11 cellular contexts compared by ENCODE assay signal in genomic region chr2:152337511-152337903, GRCh38. TPM values are rescaled to one million over a fixed set of nuclear protein-coding genes. Genes with fewer than 3 reads are reported as not detected.
A peak's percentile ranks its signal among the peaks of the same experiment; 100 is the strongest.
DNase-seq lines count a peak whose midpoint lies in the region; ATAC-seq, FAIRE-seq and TF ChIP-seq lines count a peak whose summit lies in the region.
"Had no signal": no experiment of that assay in that cellular context is flagged by ENCODE, and none has a peak within 500 bp of the region (broad histone marks: within the 10 kb centered on the region; RNA-seq: fewer than 3 reads in every experiment).

No MANE protein-coding gene starts in this region.

- no peaks in the 10 kb centered on the region for H3K27me3 ChIP-seq in BLaER1 treated with 17β-estradiol and CSF1 and Interleukin-3, amounts not matched to agents 10 nM and 100 nM
- H3K27me3 ChIP-seq in fibroblast of lung (ENCODE audit: control insufficient read depth, insufficient read depth, low read length) = no peaks in the 10 kb centered on the region

- FAIRE-seq in RCC 7860 (lab: Jason Lieb, UNC) = no peak

- H3K9me3 Mint-ChIP-seq in osteocyte (ENCODE audit: unreplicated experiment) = no peaks in the 10 kb centered on the region
- H3K9me3 Mint-ChIP-seq in stimulated activated memory B cell treated with anti-CD40 and anti-IgM and Interleukin-4, amounts not matched to agents 10 μg/mL and 1 μg/mL and 100 μg/mL, for 72 hours = no peaks in the 10 kb centered on the region
- H3K9me3 Mint-ChIP-seq: activated naive CD8-positive, alpha-beta T cell treated with anti-CD3 and anti-CD28 coated beads, Interleukin-2, amount 50 U/mL, for 24 hours had no signal

- no peak overlapping the region for H2AFZ ChIP-seq in fibroblast of lung (ENCODE audit: low read length)

- H3K79me2 ChIP-seq in fibroblast of lung (ENCODE audit: control insufficient read depth, insufficient read depth, low read length) = peaks cover 34% of the 10 kb centered on the region

- peak overlapping the region; percentile 91 to 100 (median 96) for H3K4me3 ChIP-seq in BLaER1 treated with 17β-estradiol and CSF1 and Interleukin-3, amounts not matched to agents 10 nM and 100 nM
- peak overlapping the region in 3 of 4 experiments; percentile 76 to 79 (median 78) for H3K4me3 ChIP-seq in fibroblast of lung (replicated peaks in 1 of 4; ENCODE audit: control extremely low read depth in 1 of 4, insufficient read depth in 1 of 4, low read depth in 3 of 4, low read length in 4 of 4)

- H3K4me1 Mint-ChIP-seq in T-helper 17 cell = peaks cover 7% of the 10 kb centered on the region
- H3K4me1 Mint-ChIP-seq in osteocyte (ENCODE audit: unreplicated experiment) = peaks cover 28% of the 10 kb centered on the region
- H3K4me1 Mint-ChIP-seq in stimulated activated memory B cell treated with anti-CD40 and anti-IgM and Interleukin-4, amounts not matched to agents 10 μg/mL and 1 μg/mL and 100 μg/mL, for 72 hours = peaks cover 15% of the 10 kb centered on the region

- peaks cover 54 to 75% (median 68%) of the 10 kb centered on the region in 11 experiments for H4K20me1 ChIP-seq in BLaER1 treated with 17β-estradiol and CSF1 and Interleukin-3, amounts not matched to agents 10 nM and 100 nM
- no peaks in the 10 kb centered on the region for H4K20me1 ChIP-seq in fibroblast of lung (ENCODE audit: control insufficient read depth, extremely low read depth, insufficient read depth, low read length)

- peak overlapping the region in 10 of 11 experiments; percentile 83 to 98 (median 94); a peak in 20 of 22 replicates for H3K27ac ChIP-seq in BLaER1 treated with 17β-estradiol and CSF1 and Interleukin-3, amounts not matched to agents 10 nM and 100 nM
- no peak overlapping the region for H3K27ac ChIP-seq in fibroblast of lung (ENCODE audit: insufficient read depth, low read length)

- H3K36me3 ChIP-seq in BLaER1 treated with 17β-estradiol and CSF1 and Interleukin-3, amounts not matched to agents 10 nM and 100 nM = peaks cover 3 to 46% (median 23%) of the 10 kb centered on the region in 11 experiments; a peak in 21 of 22 replicates
- H3K36me3 ChIP-seq in fibroblast of lung (ENCODE audit: control insufficient read depth, insufficient read depth, low read length) = no peaks in the 10 kb centered on the region
- H3K36me3 ChIP-seq: spleen had no signal

- H3K9me3 ChIP-seq in BLaER1 treated with 17β-estradiol and CSF1 and Interleukin-3, amounts not matched to agents 10 nM and 100 nM (replicated peaks in 1 of 11) = no peaks in the 10 kb centered on the region
- H3K9me3 ChIP-seq in T-helper 17 cell (ENCODE audit: control insufficient read depth, low read length, poor library complexity, severe bottlenecking) (no peaks in the 10 kb centered on the region), fibroblast of lung (ENCODE audit: control insufficient read depth, insufficient read depth, low read depth, low read length) (no peaks in the 10 kb centered on the region)
- H3K9me3 ChIP-seq: spleen had no signal

- peaks cover 38 to 60% (median 50%) of the 10 kb centered on the region in 10 experiments for H3K4me1 ChIP-seq in BLaER1 treated with 17β-estradiol and CSF1 and Interleukin-3, amounts not matched to agents 10 nM and 100 nM
- H3K4me1 ChIP-seq in fibroblast of lung (ENCODE audit: control insufficient read depth, extremely low read depth, insufficient read depth, low read length) = no peaks in the 10 kb centered on the region

- H3K36me3 Mint-ChIP-seq in T-helper 17 cell (ENCODE audit: low read depth) (peaks cover 2% of the 10 kb centered on the region), osteocyte (ENCODE audit: unreplicated experiment) (no peaks in the 10 kb centered on the region)
- H3K36me3 Mint-ChIP-seq in stimulated activated memory B cell treated with anti-CD40 and anti-IgM and Interleukin-4, amounts not matched to agents 10 μg/mL and 1 μg/mL and 100 μg/mL, for 72 hours = no peaks in the 10 kb centered on the region

- H3K4me3 Mint-ChIP-seq in T-helper 17 cell = peak overlapping the region; percentile 84
- peak overlapping the region; percentile 94 for H3K4me3 Mint-ChIP-seq in osteocyte (ENCODE audit: unreplicated experiment)
- H3K4me3 Mint-ChIP-seq in stimulated activated memory B cell treated with anti-CD40 and anti-IgM and Interleukin-4, amounts not matched to agents 10 μg/mL and 1 μg/mL and 100 μg/mL, for 72 hours = no peak overlapping the region

- peak overlapping the region; percentile 78 to 97 (median 93) for H3K4me2 ChIP-seq in BLaER1 treated with 17β-estradiol and CSF1 and Interleukin-3, amounts not matched to agents 10 nM and 100 nM
- peak overlapping the region; percentile 92 for H3K4me2 ChIP-seq in fibroblast of lung (ENCODE audit: extremely low read depth, insufficient read depth, low read length)

- H3K27ac Mint-ChIP-seq in T-helper 17 cell (no peak overlapping the region), osteocyte (ENCODE audit: unreplicated experiment) (peak overlapping the region; percentile 90)
- H3K27ac Mint-ChIP-seq in stimulated activated memory B cell treated with anti-CD40 and anti-IgM and Interleukin-4, amounts not matched to agents 10 μg/mL and 1 μg/mL and 100 μg/mL, for 72 hours = no peak overlapping the region
- H3K27ac Mint-ChIP-seq: activated naive CD8-positive, alpha-beta T cell treated with anti-CD3 and anti-CD28 coated beads, Interleukin-2, amount 50 U/mL, for 24 hours had no signal

- H3K27me3 Mint-ChIP-seq in T-helper 17 cell (peaks cover 74% of the 10 kb centered on the region), osteocyte (ENCODE audit: unreplicated experiment) (no peaks in the 10 kb centered on the region)
- H3K27me3 Mint-ChIP-seq in stimulated activated memory B cell treated with anti-CD40 and anti-IgM and Interleukin-4, amounts not matched to agents 10 μg/mL and 1 μg/mL and 100 μg/mL, for 72 hours = peaks cover 17% of the 10 kb centered on the region

- DNase-seq in T-helper 17 cell (no peak), fibroblast of lung (ENCODE audit: low read depth in 2 of 2) (no peak), osteocyte (ENCODE audit: extremely low spot score, unreplicated experiment) (no peak), RCC 7860 (ENCODE audit: low spot score) (no peak), NCI-H526 treated with DMSO at 0.1 percent for 48 hours (lab: John Stamatoyannopoulos, UW) (no peak), NCI-H524 (lab: John Stamatoyannopoulos, UW) (no peak)
- DNase-seq: activated naive CD8-positive, alpha-beta T cell treated with anti-CD3 and anti-CD28 coated beads, Interleukin-2, amount 50 U/mL, for 24 hours; NCI-H2081 treated with DMSO at 0.1 percent for 48 hours; spleen had no signal

- no peak for ATAC-seq in T-helper 17 cell
- no peak for ATAC-seq in stimulated activated memory B cell treated with anti-CD40 and anti-IgM and Interleukin-4, amounts not matched to agents 10 μg/mL and 1 μg/mL and 100 μg/mL, for 72 hours
- ATAC-seq: activated naive CD8-positive, alpha-beta T cell treated with anti-CD3 and anti-CD28 coated beads, Interleukin-2, amount 50 U/mL, for 24 hours had no signal

- TF ChIP-seq CTCF in fibroblast of lung (conservative IDR thresholded peaks at IDR 0.05 in 1 of 2, IDR thresholded peaks at IDR 0.05 in 1 of 2; ENCODE audit: low read depth in 1 of 2, low read length in 2 of 2) = no peak
- TF ChIP-seq CTCF in osteocyte (IDR thresholded peaks at IDR 0.05) = no peak

- H3K9ac ChIP-seq in BLaER1 treated with 17β-estradiol and CSF1 and Interleukin-3, amounts not matched to agents 10 nM and 100 nM = peak overlapping the region; percentile 93 to 98 (median 96)
- H3K9ac ChIP-seq in fibroblast of lung (ENCODE audit: insufficient read depth, low read length) = no peak overlapping the region

RNA-seq across cellular contexts. Expression of gene FMNL2, which starts 2.5 kb away (rescaled TPM):
- total RNA-seq in T-helper 17 cell (under 1 TPM; 0.34 to 0.40 TPM), fibroblast of lung (25.4 and 30.2 TPM in 2 replicates), osteocyte (44.0 and 45.3 TPM in 2 replicates)
- polyA plus RNA-seq in fibroblast of lung = 12.0 and 23.2 TPM in 2 replicates
- 9.6 and 17.0 TPM in 2 replicates for polyA plus RNA-seq in fibroblast of lung (2012)
- polyA minus RNA-seq in fibroblast of lung (ENCODE audit: low replicate concordance) = 2.4 and 2.9 TPM in 2 replicates

Comparison
In these comparisons a context has a peak if more than half of its experiments do, and no peak if none do; other contexts are left out.
1. RNA of gene FMNL2, which starts 2.5 kb away (total RNA-seq): 44.0 to 45.3 TPM in osteocyte and 25.4 to 30.2 TPM in fibroblast of lung; 0.34 to 0.40 TPM in T-helper 17 cell; every median in the first group is over 10 times any median in the second.